Comparison of ENCODE assay signal across 8 cellular contexts in genomic region chr19:19203012-19203856, GRCh38. TPM values are rescaled to one million over a fixed set of nuclear protein-coding genes. Genes with fewer than 3 reads are reported as not detected.
DNase-seq lines count a peak whose midpoint lies in the region; ATAC-seq and TF ChIP-seq lines count a peak whose summit lies in the region.

Gene NR2C2AP, minus strand, starts transcription at chr19:19203414. Its CDS starts 354 bp downstream, at chr19:19203060.

- intact Hi-C loops in Panc1 (cut with micrococcal nuclease; ENCODE audit: unreplicated experiment): no loop called here

- H3K4me1 Mint-ChIP-seq in CD8-positive, alpha-beta memory T cell: peaks cover 28 to 35% (median 30%) of the 10 kb centered on the region in 3 donors
- peaks cover 29% of the 10 kb centered on the region for H3K4me1 Mint-ChIP-seq in activated T-cell treated with anti-CD3 and anti-CD28 coated beads, Interleukin-2, amount 50 U/mL, for 24 hours (ENCODE audit: low read depth)

- DNase-seq in CD8-positive, alpha-beta memory T cell: peak; percentile 88 to 92 (median 88)
- DNase-seq in KBM-7 (peak; percentile 96), Panc1 (ENCODE audit: low read depth, low spot score) (no peak), epithelial cell of prostate (ENCODE audit: low read depth, low spot score) (peak; percentile 40)
- DNase-seq in activated T-cell treated with anti-CD3 and anti-CD28 coated beads, Interleukin-2, amount 50 U/mL, for 24 hours: peak; percentile 96
- peak; percentile 83 to 89 for DNase-seq in stimulated activated CD8-positive, alpha-beta memory T cell treated with anti-CD3 and anti-CD28 coated beads, Interleukin-4, amount 100 ng/mL, for 4 hours (ENCODE audit: low read depth in 2 of 2, low spot score in 1 of 2)

- TSS peak; percentile 98 for BruUV-seq in Panc1 (replicated peaks; lab: Mats Ljungman, UMichigan)

- peak within 1 kb of the TSS; percentile 75 for H3K4me3 ChIP-seq in CD8-positive, alpha-beta memory T cell (ENCODE audit: low read length)
- peak within 1 kb of the TSS; percentile 83 to 91 for H3K4me3 ChIP-seq in Panc1 (ENCODE audit: low read depth in 2 of 2, low read length in 2 of 2)
- H3K4me3 ChIP-seq in mucosa of rectum (ENCODE audit: low read length in 2 of 2): peak within 1 kb of the TSS; percentile 81 to 88

- H3K27me3 ChIP-seq in CD8-positive, alpha-beta memory T cell (ENCODE audit: insufficient read depth, low read length, poor library complexity, severe bottlenecking): no peaks in the 10 kb centered on the region
- H3K27me3 ChIP-seq in Panc1 (ENCODE audit: control insufficient read depth, insufficient read depth, low read length) (no peaks in the 10 kb centered on the region), mucosa of rectum (ENCODE audit: control insufficient read depth in 2 of 2, insufficient read depth in 2 of 2, low read length in 2 of 2) (peaks cover 0 to 2% of the 10 kb centered on the region in 2 donors)

- H3K27me3 Mint-ChIP-seq in CD8-positive, alpha-beta memory T cell: peaks cover 4 to 5% of the 10 kb centered on the region in 2 donors
- H3K27me3 Mint-ChIP-seq in activated T-cell treated with anti-CD3 and anti-CD28 coated beads, Interleukin-2, amount 50 U/mL, for 24 hours: no peaks in the 10 kb centered on the region

- no peak for TF ChIP-seq CTCF in Panc1 (IDR thresholded peaks at IDR 0.05)

- peak within 1 kb of the TSS; percentile 78 to 80 for H3K9ac ChIP-seq in mucosa of rectum (ENCODE audit: low read depth in 1 of 2, low read length in 2 of 2)

- peak within 1 kb of the TSS; percentile 72 for H3K27ac ChIP-seq in CD8-positive, alpha-beta memory T cell (ENCODE audit: low read depth, low read length)
- H3K27ac ChIP-seq in Panc1 (ENCODE audit: low read length): peak within 1 kb of the TSS; percentile 95
- H3K27ac ChIP-seq in epithelial cell of prostate: peak within 1 kb of the TSS; percentile 51
- peak within 1 kb of the TSS; percentile 48 to 71 for H3K27ac ChIP-seq in mucosa of rectum (ENCODE audit: low read depth in 2 of 2, low read length in 2 of 2)

- H3K36me3 Mint-ChIP-seq in CD8-positive, alpha-beta memory T cell: peaks cover 0 to 25% (median 2%) of the 10 kb centered on the region in 3 donors
- H3K36me3 Mint-ChIP-seq in activated T-cell treated with anti-CD3 and anti-CD28 coated beads, Interleukin-2, amount 50 U/mL, for 24 hours (ENCODE audit: low read depth): peaks cover 46% of the 10 kb centered on the region

- in situ Hi-C loops in KBM-7 (cut with MboI; ENCODE audit: low pct_unique_long_range_greater_than_20kb, low sequenced_read_pairs) (no loop called here), Panc1 (cut with HindIII; ENCODE audit: low pct_unique_long_range_greater_than_20kb, low sequenced_read_pairs) (no loop called here)

- H3K27ac Mint-ChIP-seq in CD8-positive, alpha-beta memory T cell: peak within 1 kb of the TSS; percentile 88 to 97 (median 92)
- H3K27ac Mint-ChIP-seq in activated T-cell treated with anti-CD3 and anti-CD28 coated beads, Interleukin-2, amount 50 U/mL, for 24 hours: peak within 1 kb of the TSS; percentile 97

- POLR2A ChIA-PET in CD8-positive, alpha-beta memory T cell (lab: Charles Lee): interaction anchor here (0.6 to 3.9 kb wide), 8 partner anchors 11 to 784 kb away, joined by 4 to 36 read pairs (median 5); partner anchors contain the start of genes BORCS8, GATAD2A, RFXANK and SLC25A42
- POLR2A ChIA-PET in Panc1 (lab: Charles Lee): interaction anchor here (0.6 kb wide), 1 partner anchor 10 kb away, joined by 7 read pairs; no protein-coding TSS in a partner anchor

- ATAC-seq in GM21390 (IDR thresholded peaks at IDR 0.05; ENCODE audit: unreplicated experiment) (peak; percentile 69), Panc1 (peak; percentile 91)

- H3K4me1 ChIP-seq in CD8-positive, alpha-beta memory T cell (ENCODE audit: insufficient read depth, low read length): peaks cover 27% of the 10 kb centered on the region
- H3K4me1 ChIP-seq in Panc1 (ENCODE audit: control insufficient read depth, insufficient read depth, low read length) (peaks cover 7% of the 10 kb centered on the region), mucosa of rectum (ENCODE audit: control insufficient read depth in 2 of 2, insufficient read depth in 2 of 2, low read length in 2 of 2) (peaks cover 10 to 12% of the 10 kb centered on the region in 2 donors)

- CTCF ChIA-PET in CD8-positive, alpha-beta memory T cell (lab: Charles Lee): interaction anchor here (0.9 to 2.8 kb wide), 5 partner anchors 10 to 163 kb away, joined by 3 to 9 read pairs (median 3); no protein-coding TSS in a partner anchor
- CTCF ChIA-PET in Panc1 (lab: Charles Lee): interaction anchor here (0.6 kb wide), 1 partner anchor 59 kb away, joined by 7 read pairs; no protein-coding TSS in a partner anchor

- no peaks in the 10 kb centered on the region for H3K9me3 ChIP-seq in CD8-positive, alpha-beta memory T cell (ENCODE audit: low read length)
- H3K9me3 ChIP-seq in Panc1 (ENCODE audit: control insufficient read depth, insufficient read depth, low read depth, low read length) (no peaks in the 10 kb centered on the region), mucosa of rectum (ENCODE audit: control insufficient read depth in 2 of 2, low read length in 2 of 2) (peaks cover 0 to 7% of the 10 kb centered on the region in 2 donors)

- peaks cover 14% of the 10 kb centered on the region for H3K36me3 ChIP-seq in CD8-positive, alpha-beta memory T cell (ENCODE audit: insufficient read depth, low read length)
- peaks cover 3% of the 10 kb centered on the region; the same call in 1 of the 2 replicates for H3K36me3 ChIP-seq in Panc1 (ENCODE audit: control insufficient read depth, insufficient read depth, low read length)
- H3K36me3 ChIP-seq in mucosa of rectum (ENCODE audit: control insufficient read depth in 2 of 2, insufficient read depth in 2 of 2, low read length in 2 of 2): peaks cover 8 to 15% of the 10 kb centered on the region in 2 donors

- no peaks in the 10 kb centered on the region for H3K9me3 Mint-ChIP-seq in CD8-positive, alpha-beta memory T cell
- peaks cover 2% of the 10 kb centered on the region for H3K9me3 Mint-ChIP-seq in activated T-cell treated with anti-CD3 and anti-CD28 coated beads, Interleukin-2, amount 50 U/mL, for 24 hours

- peak within 1 kb of the TSS; percentile 91 to 98 (median 94) for H3K4me3 Mint-ChIP-seq in CD8-positive, alpha-beta memory T cell
- H3K4me3 Mint-ChIP-seq in activated T-cell treated with anti-CD3 and anti-CD28 coated beads, Interleukin-2, amount 50 U/mL, for 24 hours: peak within 1 kb of the TSS; percentile 96

RNA-seq across cellular contexts. Expression of gene NR2C2AP, which starts in this region (rescaled TPM):
- total RNA-seq in CD8-positive, alpha-beta memory T cell: 10 to 100 TPM; 59.5 to 60.7 TPM
- 35.4 TPM for polyA plus RNA-seq in CD8-positive, alpha-beta memory T cell
- 42.1 TPM for total RNA-seq in Panc1 (2021; ENCODE audit: unreplicated experiment)
- polyA plus RNA-seq in Panc1 (2012; ENCODE audit: insufficient read length): 24.2 TPM
